Comparison of ENCODE assay signal across 9 cellular contexts in the genomic region with DNA sequence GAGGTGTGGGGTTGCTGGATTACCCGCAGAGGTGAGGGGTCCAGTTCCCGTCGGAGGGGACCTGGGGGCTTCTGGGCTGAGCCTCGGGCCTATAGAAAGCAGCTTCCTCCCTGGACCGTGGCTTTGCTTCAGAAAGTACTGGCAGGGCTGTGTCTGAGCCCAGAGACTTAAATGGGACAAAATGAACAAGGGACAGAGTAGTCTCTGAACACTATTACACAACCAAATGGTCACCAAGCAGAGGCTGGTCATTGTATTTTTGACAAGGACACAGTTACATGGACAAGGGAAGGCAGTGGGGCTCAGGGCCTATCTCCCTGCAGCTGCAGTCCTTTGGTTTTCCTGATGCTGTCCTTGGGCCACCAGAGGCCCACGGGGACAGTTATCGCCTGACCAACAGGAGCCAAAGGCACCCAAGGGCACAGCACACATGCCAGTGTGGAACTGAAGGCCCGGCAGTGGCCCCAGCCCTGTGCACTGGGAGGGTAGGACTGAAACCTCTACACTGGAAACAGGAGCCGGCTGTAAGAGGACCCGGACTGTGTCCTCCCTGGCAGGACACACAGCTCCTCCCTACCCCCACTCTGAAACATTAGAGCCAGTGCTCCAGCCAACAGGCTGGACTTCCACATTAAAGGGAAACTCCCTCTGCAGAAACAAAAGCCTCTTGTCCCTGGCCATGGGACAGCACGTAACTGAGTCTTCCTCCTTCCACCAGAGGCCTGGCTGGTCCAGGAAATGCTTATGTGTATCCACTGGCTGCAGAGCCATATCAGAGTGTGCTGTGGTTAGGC. TPM values are rescaled to one million over a fixed set of nuclear protein-coding genes. Genes with fewer than 3 reads are reported as not detected.
A peak's percentile ranks its signal among the peaks of the same experiment; 100 is the strongest.
DNase-seq lines count a peak whose midpoint lies in the region; ATAC-seq and TF ChIP-seq lines count a peak whose summit lies in the region.
"Had no signal": no experiment of that assay in that cellular context is flagged by ENCODE, and none has a peak within 500 bp of the region (broad histone marks: within the 10 kb centered on the region; RNA-seq: fewer than 3 reads in every experiment).

No MANE protein-coding gene starts in this region.

- no peaks in the 10 kb centered on the region for H4K20me1 ChIP-seq in BLaER1

- H3K4me3 ChIP-seq in BLaER1: no peak overlapping the region
- H3K4me3 ChIP-seq in cardiac muscle cell: no peak overlapping the region
- H3K4me3 ChIP-seq in neuronal stem cell (ENCODE audit: low read length in 2 of 2): no peak overlapping the region

- H3K23ac ChIP-seq in neuronal stem cell (ENCODE audit: low read depth, low read length, poor library complexity): no peak overlapping the region

- TF ChIP-seq CTCF in VCaP (conservative IDR thresholded peaks at IDR 0.05) (no peak), cardiac muscle cell (IDR thresholded peaks at IDR 0.05; ENCODE audit: low read depth, low read length) (peak; percentile 14)

- H2BK120ac ChIP-seq in neuronal stem cell (ENCODE audit: low read depth, low read length): no peak overlapping the region

- H2BK12ac ChIP-seq in neuronal stem cell (ENCODE audit: low read length): no peak overlapping the region

- H3K9me3 ChIP-seq in BLaER1: no peaks in the 10 kb centered on the region
- no peaks in the 10 kb centered on the region for H3K9me3 ChIP-seq in cardiac muscle cell (ENCODE audit: low read depth)
- no peaks in the 10 kb centered on the region for H3K9me3 ChIP-seq in neuronal stem cell (replicated peaks in 1 of 2; ENCODE audit: control insufficient read depth in 2 of 2, insufficient read depth in 1 of 2, low read depth in 1 of 2, low read length in 2 of 2)

- H3K4me1 ChIP-seq in BLaER1 (peaks cover 36% of the 10 kb centered on the region), cardiac muscle cell (ENCODE audit: low read depth) (peaks cover 31% of the 10 kb centered on the region), neuronal stem cell (ENCODE audit: control insufficient read depth in 2 of 2, insufficient read depth in 1 of 2, low read depth in 1 of 2, low read length in 2 of 2) (peaks cover 11 to 14% of the 10 kb centered on the region in 2 donors)

- WGBS in neuronal stem cell (ENCODE audit: extremely low coverage in 2 of 2, insufficient read length in 2 of 2, insufficient replicate concordance in 1 of 2), 2 donors: no CpG with 5 or more reads among the region's 11 CpGs

- ATAC-seq in GM18907 (IDR thresholded peaks at IDR 0.05; ENCODE audit: unreplicated experiment) (no peak), GM19467 (IDR thresholded peaks at IDR 0.05; ENCODE audit: unreplicated experiment) (no peak)
- ATAC-seq: CD8-positive, alpha-beta T cell had no signal

- no peak overlapping the region for H2AK5ac ChIP-seq in neuronal stem cell (ENCODE audit: low read depth, low read length)

- H2BK5ac ChIP-seq in neuronal stem cell (ENCODE audit: low read length): no peak overlapping the region

- peak overlapping the region; percentile 58 for H2AFZ ChIP-seq in neuronal stem cell (ENCODE audit: low read length)

- H3K79me1 ChIP-seq in neuronal stem cell (ENCODE audit: low read depth, low read length): no peaks in the 10 kb centered on the region

- no peak overlapping the region for H3K14ac ChIP-seq in neuronal stem cell (ENCODE audit: low read length)

- no peak overlapping the region for H2BK15ac ChIP-seq in neuronal stem cell (ENCODE audit: low read length)

- H3K27me3 ChIP-seq in BLaER1 (no peaks in the 10 kb centered on the region), cardiac muscle cell (no peaks in the 10 kb centered on the region), neuronal stem cell (ENCODE audit: control insufficient read depth in 3 of 3, insufficient read depth in 3 of 3, low read depth in 1 of 3, low read length in 3 of 3) (no peaks in the 10 kb centered on the region)

- peak overlapping the region; percentile 11; the same call in 1 of the 2 replicates for H3K27ac ChIP-seq in BLaER1
- peak overlapping the region; percentile 38; the same call in 1 of the 2 replicates for H3K27ac ChIP-seq in VCaP
- H3K27ac ChIP-seq in cardiac muscle cell: peak overlapping the region; percentile 43
- no peak overlapping the region for H3K27ac ChIP-seq in neuronal stem cell (replicated peaks; ENCODE audit: low read length)

- DNase-seq in cardiac muscle cell (ENCODE audit: low read depth in 1 of 2, low spot score in 1 of 2) (peak in 1 of 2 donors; percentile 82), neuronal stem cell (ENCODE audit: low spot score) (no peak), NCI-H524 treated with DMSO at 0.1 percent for 48 hours (lab: John Stamatoyannopoulos, UW) (no peak)
- no peak for DNase-seq in stimulated activated CD4-positive, alpha-beta T cell treated with anti-CD3 and anti-CD28 coated beads, Interleukin-15, amount 100 ng/mL, for 24 hours
- DNase-seq: CD8-positive, alpha-beta T cell had no signal

- H4K91ac ChIP-seq in neuronal stem cell (ENCODE audit: low read depth, low read length, poor library complexity): no peak overlapping the region

- H3K36me3 ChIP-seq in BLaER1 (peaks cover 25% of the 10 kb centered on the region), cardiac muscle cell (peaks cover 3% of the 10 kb centered on the region), neuronal stem cell (replicated peaks in 1 of 2; ENCODE audit: control insufficient read depth in 2 of 2, insufficient read depth in 2 of 2, low read length in 2 of 2) (peaks cover 0 to 36% of the 10 kb centered on the region in 2 donors)

- no peak overlapping the region for H3K4ac ChIP-seq in neuronal stem cell (ENCODE audit: low read length)

- no peak overlapping the region for H4K8ac ChIP-seq in neuronal stem cell (ENCODE audit: low read depth, low read length)

- peak overlapping the region; percentile 87 for H3K18ac ChIP-seq in neuronal stem cell (ENCODE audit: low read length)

- H3K4me2 ChIP-seq in BLaER1: no peak overlapping the region; the same call in 1 of the 2 replicates
- no peak overlapping the region for H3K4me2 ChIP-seq in neuronal stem cell (ENCODE audit: insufficient read depth, low read length, poor library complexity, severe bottlenecking)

- H3K9ac ChIP-seq in BLaER1: no peak overlapping the region
- H3K9ac ChIP-seq in neuronal stem cell (ENCODE audit: low read depth, low read length, poor library complexity): no peak overlapping the region

RNA-seq across cellular contexts. Expression of a gene that starts 26.0 kb away (rescaled TPM):
- total RNA-seq in cardiac muscle cell: 6.6 and 8.9 TPM in 2 replicates
- polyA plus RNA-seq in cardiac muscle cell: 12.4 and 17.9 TPM in 2 replicates
- 3.0 TPM for polyA plus RNA-seq in neuronal stem cell (2013, experiment 1 of 2)
- polyA plus RNA-seq in neuronal stem cell (2013, experiment 2 of 2): 2.7 TPM
